Comparison of ENCODE assay signal across 8 cellular contexts in genomic region chr1:1344672-1345361, GRCh38. TPM values are rescaled to one million over a fixed set of nuclear protein-coding genes. Genes with fewer than 3 reads are reported as not detected.
A peak's percentile ranks its signal among the peaks of the same experiment; 100 is the strongest.
DNase-seq lines count a peak whose midpoint lies in the region; ATAC-seq lines count a peak whose summit lies in the region.

No MANE protein-coding gene starts in this region.

- CTCF ChIA-PET in activated CD4-positive, alpha-beta memory T cell treated with anti-CD3 and anti-CD28 coated beads for 36 hours (lab: Charles Lee) = no interaction called here

- H3K27ac Mint-ChIP-seq in activated CD4-positive, alpha-beta memory T cell treated with anti-CD3 and anti-CD28 coated beads for 36 hours = no peak overlapping the region
- H3K27ac Mint-ChIP-seq in stimulated activated effector memory CD8-positive, alpha-beta T cell treated with anti-CD3 and anti-CD28 coated beads, Interleukin-12 subunit alpha, Interleukin-12 subunit beta, amount 100 ng/mL, for 72 hours = peak overlapping the region; percentile 74

- no peak overlapping the region for H3K4me3 Mint-ChIP-seq in activated CD4-positive, alpha-beta memory T cell treated with anti-CD3 and anti-CD28 coated beads for 36 hours
- no peak overlapping the region for H3K4me3 Mint-ChIP-seq in stimulated activated effector memory CD8-positive, alpha-beta T cell treated with anti-CD3 and anti-CD28 coated beads, Interleukin-12 subunit alpha, Interleukin-12 subunit beta, amount 100 ng/mL, for 72 hours

- no peaks in the 10 kb centered on the region for H3K9me3 Mint-ChIP-seq in activated CD4-positive, alpha-beta memory T cell treated with anti-CD3 and anti-CD28 coated beads for 36 hours
- no peaks in the 10 kb centered on the region for H3K9me3 Mint-ChIP-seq in stimulated activated effector memory CD8-positive, alpha-beta T cell treated with anti-CD3 and anti-CD28 coated beads, Interleukin-12 subunit alpha, Interleukin-12 subunit beta, amount 100 ng/mL, for 72 hours

- intact Hi-C loops in activated CD4-positive, alpha-beta memory T cell treated with anti-CD3 and anti-CD28 coated beads for 36 hours (cut with micrococcal nuclease) = no loop called here

- H3K4me1 Mint-ChIP-seq in activated CD4-positive, alpha-beta memory T cell treated with anti-CD3 and anti-CD28 coated beads for 36 hours (ENCODE audit: low read depth) = peaks cover 20% of the 10 kb centered on the region
- H3K4me1 Mint-ChIP-seq in stimulated activated effector memory CD8-positive, alpha-beta T cell treated with anti-CD3 and anti-CD28 coated beads, Interleukin-12 subunit alpha, Interleukin-12 subunit beta, amount 100 ng/mL, for 72 hours = peaks cover 23% of the 10 kb centered on the region

- H3K36me3 Mint-ChIP-seq in activated CD4-positive, alpha-beta memory T cell treated with anti-CD3 and anti-CD28 coated beads for 36 hours = peaks cover 10% of the 10 kb centered on the region
- H3K36me3 Mint-ChIP-seq in stimulated activated effector memory CD8-positive, alpha-beta T cell treated with anti-CD3 and anti-CD28 coated beads, Interleukin-12 subunit alpha, Interleukin-12 subunit beta, amount 100 ng/mL, for 72 hours = no peaks in the 10 kb centered on the region

- no peaks in the 10 kb centered on the region for H3K27me3 Mint-ChIP-seq in activated CD4-positive, alpha-beta memory T cell treated with anti-CD3 and anti-CD28 coated beads for 36 hours

- POLR2A ChIA-PET in activated CD4-positive, alpha-beta memory T cell treated with anti-CD3 and anti-CD28 coated beads for 36 hours (lab: Charles Lee) = no interaction called here

- ATAC-seq in stimulated activated effector memory CD8-positive, alpha-beta T cell treated with anti-CD3 and anti-CD28 coated beads, Interleukin-12 subunit alpha, Interleukin-12 subunit beta, amount 100 ng/mL, for 72 hours = peak; percentile 76
- no peak for ATAC-seq in HG03565 (IDR thresholded peaks at IDR 0.05; ENCODE audit: unreplicated experiment)

- DNase-seq in activated CD8-positive, alpha-beta memory T cell treated with anti-CD3 and anti-CD28 coated beads for 24 hours = peak; percentile 68
- DNase-seq in activated CD8-positive, alpha-beta memory T cell treated with anti-CD3 and anti-CD28 coated beads, Interleukin-2, amount 50 U/mL, for 48 hours = no peak
- DNase-seq in activated CD4-positive, alpha-beta memory T cell treated with anti-CD3 and anti-CD28 coated beads for 36 hours = peak; percentile 77
- DNase-seq in iPS-NIHi11 (ENCODE audit: low spot score) = peak; percentile 72
- DNase-seq in stimulated activated effector memory CD8-positive, alpha-beta T cell treated with anti-CD3 and anti-CD28 coated beads, Interleukin-12 subunit alpha, Interleukin-12 subunit beta, amount 100 ng/mL, for 72 hours (ENCODE audit: low spot score in 2 of 2) = no peak
- no peak for DNase-seq in COR-L47 (lab: John Stamatoyannopoulos, UW)
- DNase-seq in cortex of kidney (lab: John Stamatoyannopoulos, UW) = no peak

RNA-seq across cellular contexts. Expression of gene DVL1, which starts 4.4 kb away (rescaled TPM):
- 10 to 100 TPM; 37.6 to 38.6 TPM for total RNA-seq in activated CD4-positive, alpha-beta memory T cell treated with anti-CD3 and anti-CD28 coated beads for 36 hours

RNA-seq across cellular contexts. Expression of gene MXRA8, which starts 13.5 kb away (rescaled TPM):
- total RNA-seq in activated CD4-positive, alpha-beta memory T cell treated with anti-CD3 and anti-CD28 coated beads for 36 hours = under 1 TPM in 1 of 2 experiments, not detected in 1; 0.19 TPM

RNA-seq across cellular contexts. Expression of gene TAS1R3, which starts 13.7 kb away (rescaled TPM):
- total RNA-seq in activated CD4-positive, alpha-beta memory T cell treated with anti-CD3 and anti-CD28 coated beads for 36 hours = under 1 TPM in 1 of 2 experiments, not detected in 1; 0.10 TPM

RNA-seq across cellular contexts. Expression of gene CPTP, which starts 20.2 kb away (rescaled TPM):
- 10 to 100 TPM; 12.1 to 13.1 TPM for total RNA-seq in activated CD4-positive, alpha-beta memory T cell treated with anti-CD3 and anti-CD28 coated beads for 36 hours

RNA-seq across cellular contexts. Expression of gene INTS11, which starts 20.4 kb away (rescaled TPM):
- 100 to 1,000 TPM; 107 to 120 TPM for total RNA-seq in activated CD4-positive, alpha-beta memory T cell treated with anti-CD3 and anti-CD28 coated beads for 36 hours

Comparison
In these comparisons a context has a peak if more than half of its experiments do, and no peak if none do; other contexts are left out.
1. DNase-seq: peak in activated CD8-positive, alpha-beta memory T cell treated with anti-CD3 and anti-CD28 coated beads for 24 hours (single experiment), activated CD4-positive, alpha-beta memory T cell treated with anti-CD3 and anti-CD28 coated beads for 36 hours (single experiment) and iPS-NIHi11 (single experiment); none in activated CD8-positive, alpha-beta memory T cell treated with anti-CD3 and anti-CD28 coated beads, Interleukin-2, amount 50 U/mL, for 48 hours (single experiment), stimulated activated effector memory CD8-positive, alpha-beta T cell treated with anti-CD3 and anti-CD28 coated beads, Interleukin-12 subunit alpha, Interleukin-12 subunit beta, amount 100 ng/mL, for 72 hours (0 of 2), COR-L47 (single experiment) and cortex of kidney (single experiment).